In genomic region chr2:10659898-10660568, GRCh38 we compare ENCODE assay signal across 1 cellular context.
TF ChIP-seq lines count a peak whose summit lies in the region.

No MANE protein-coding gene starts in this region.

TF ChIP-seq in GM12878, 131 proteins besides CTCF, POLR2A, EP300 and RAD21 (continued from another document):
- TF ChIP-seq NKRF (conservative IDR thresholded peaks at IDR 0.05) (no peak), MEF2A (IDR thresholded peaks at IDR 0.05; ENCODE audit: insufficient read depth, low read depth, low read length) (no peak), ZNF592 (IDR thresholded peaks at IDR 0.05) (no peak), NR2C2 (IDR thresholded peaks at IDR 0.05; ENCODE audit: borderline replicate concordance, control insufficient read depth, insufficient read length, low read depth) (no peak), NRF1 (conservative IDR thresholded peaks at IDR 0.05; ENCODE audit: low read depth, low read length) (no peak), GATAD2B (conservative IDR thresholded peaks at IDR 0.05; ENCODE audit: low read depth) (no peak), CHD2 (IDR thresholded peaks at IDR 0.05; ENCODE audit: borderline replicate concordance, low read depth, low read length) (no peak), SMAD1 (IDR thresholded peaks at IDR 0.05; ENCODE audit: low read depth, partially characterized antibody) (no peak), DPF2 (IDR thresholded peaks at IDR 0.05) (no peak), ZNF207 (IDR thresholded peaks at IDR 0.05; ENCODE audit: borderline replicate concordance) (no peak), JUNB (IDR thresholded peaks at IDR 0.05) (no peak)
